ENCODE assay signal across 10 cellular contexts in genomic region chr2:49248506-49248905, GRCh38.
DNase-seq lines count a peak whose midpoint lies in the region; ATAC-seq and TF ChIP-seq lines count a peak whose summit lies in the region.
"Had no signal": no experiment of that assay in that cellular context is flagged by ENCODE, and none has a peak within 500 bp of the region (broad histone marks: within the 10 kb centered on the region; RNA-seq: fewer than 3 reads in every experiment).

No MANE protein-coding gene starts in this region.

- H3K36me3 ChIP-seq in SJSA1, result no peaks in the 10 kb centered on the region

- H3K4me1 ChIP-seq in SJSA1 (replicated peaks), result peaks cover 7% of the 10 kb centered on the region; the same call in 1 of the 2 replicates

- H3K27me3 ChIP-seq in SJSA1 (replicated peaks), result no peaks in the 10 kb centered on the region

- peak overlapping the region; percentile 54 for H3K27ac ChIP-seq in SJSA1

- DNase-seq in H4 (ENCODE audit: low spot score) (peak; percentile 88), SJSA1 (ENCODE audit: low read depth in 1 of 2, low spot score in 2 of 2) (peak; percentile 69 to 79), fibroblast of the aortic adventitia (ENCODE audit: low read depth) (peak; percentile 84), pulmonary artery endothelial cell (ENCODE audit: low read depth, low spot score) (peak; percentile 29), NCI-H2196 (lab: John Stamatoyannopoulos, UW; ENCODE audit: unreplicated experiment) (no peak), NCI-H1436 treated with DMSO at 0.1 percent for 48 hours (lab: John Stamatoyannopoulos, UW) (no peak)
- no peak for DNase-seq in central memory CD4-positive, alpha-beta T cell
- DNase-seq: activated naive CD8-positive, alpha-beta T cell treated with anti-CD3 and anti-CD28 coated beads for 36 hours had no signal

- no peak overlapping the region for H3K4me3 ChIP-seq in SJSA1
- no peak overlapping the region for H3K4me3 ChIP-seq in fibroblast of the aortic adventitia (ENCODE audit: low read depth, low read length)

- ATAC-seq in HG03097 (IDR thresholded peaks at IDR 0.05; ENCODE audit: low FRiP score, unreplicated experiment), result no peak
- ATAC-seq: esophagus mucosa had no signal

- no peaks in the 10 kb centered on the region for H3K9me3 ChIP-seq in SJSA1 (replicated peaks)

- TF ChIP-seq CTCF in fibroblast of the aortic adventitia (IDR thresholded peaks at IDR 0.05; ENCODE audit: insufficient read depth, low read length), result no peak

Comparison
In these comparisons a context has a peak if more than half of its experiments do, and no peak if none do; other contexts are left out.
1. DNase-seq: peak in H4 (single experiment), SJSA1 (2 of 2), fibroblast of the aortic adventitia (single experiment) and pulmonary artery endothelial cell (single experiment); none in central memory CD4-positive, alpha-beta T cell (single experiment), NCI-H2196 (single experiment) and NCI-H1436 treated with DMSO at 0.1 percent for 48 hours (single experiment).